8 cellular contexts compared by ENCODE assay signal in genomic region chr5:132294728-132295504, GRCh38. TPM values are rescaled to one million over a fixed set of nuclear protein-coding genes. Genes with fewer than 3 reads are reported as not detected.
DNase-seq lines count a peak whose midpoint lies in the region; ATAC-seq and TF ChIP-seq lines count a peak whose summit lies in the region.

No MANE protein-coding gene starts in this region.

- H3K9me2 ChIP-seq in Karpas-422 (replicated peaks; ENCODE audit: insufficient read depth, low read length) = no peaks in the 10 kb centered on the region

- peak overlapping the region; percentile 96 for H3K4me2 ChIP-seq in Karpas-422 (ENCODE audit: low read depth, low read length, poor library complexity, severe bottlenecking)

- 24% methylated on average over 4 of the region's 50 CpGs for WGBS in right lobe of liver (ENCODE audit: insufficient coverage, low coverage, low lambda C conversion rate, missing lambda C conversion rate)

- H3K27me3 ChIP-seq in Karpas-422 (ENCODE audit: low read length) (no peaks in the 10 kb centered on the region), colonic mucosa (no peaks in the 10 kb centered on the region), right lobe of liver (no peaks in the 10 kb centered on the region)

- DNase-seq in activated gamma-delta T cell treated with Interleukin-2 at 50 U/mL for 16 hours (peak; percentile 63), activated gamma-delta T cell (lab: John Stamatoyannopoulos, UW) (no peak), Karpas-422 (no peak), colonic mucosa (peak; percentile 73), right lobe of liver (peak; percentile 67 to 74 (median 72)), mesenteric fat pad (ENCODE audit: low spot score) (no peak)
- DNase-seq in activated CD4-positive, alpha-beta T cell treated with anti-CD3 and anti-CD28 coated beads for 1 hour = peak; percentile 61
- DNase-seq in stimulated activated CD4-positive, alpha-beta T cell treated with anti-CD3 and anti-CD28 coated beads, TNF-alpha, amount 100 ng/mL, for 48 hours (ENCODE audit: low read depth in 3 of 3) = peak; percentile 66 to 78 (median 74)

- intact Hi-C loops in colonic mucosa (cut with DNase I) (loop anchor here (10.0 kb wide), 1 partner anchor 190 kb away; no protein-coding TSS in a partner anchor), right lobe of liver (cut with DNase I) (no loop called here)

- peak in 3 of 4 donors; percentile 0 to 14 (median 10) for ATAC-seq in right lobe of liver

- peak; percentile 7 for TF ChIP-seq POLR2A in right lobe of liver (IDR thresholded peaks at IDR 0.05)

- H3K27ac ChIP-seq in Karpas-422 (ENCODE audit: low read length) (no peak overlapping the region), colonic mucosa (peak overlapping the region; percentile 98), right lobe of liver (peak overlapping the region; percentile 88 to 98 (median 93))

- H3K79me2 ChIP-seq in Karpas-422 (ENCODE audit: low read length) = no peaks in the 10 kb centered on the region

- peak overlapping the region; percentile 99 for H2AFZ ChIP-seq in Karpas-422 (ENCODE audit: low read length)

- H3K36me3 ChIP-seq in Karpas-422 (ENCODE audit: insufficient read depth, low read length) (no peaks in the 10 kb centered on the region), colonic mucosa (no peaks in the 10 kb centered on the region), right lobe of liver (no peaks in the 10 kb centered on the region)

- no peaks in the 10 kb centered on the region for H3K9me3 ChIP-seq in Karpas-422 (ENCODE audit: low read length)
- H3K9me3 ChIP-seq in colonic mucosa = no peaks in the 10 kb centered on the region
- H3K9me3 ChIP-seq in right lobe of liver = no peaks in the 10 kb centered on the region

- H3K9ac ChIP-seq in Karpas-422 (ENCODE audit: low read length) (peak overlapping the region; percentile 74), colonic mucosa (ENCODE audit: low read depth in 2 of 2, low read length in 2 of 2) (peak overlapping the region; percentile 83 to 89)

- H4K20me1 ChIP-seq in Karpas-422 (ENCODE audit: insufficient read depth, low read depth, low read length) = no peaks in the 10 kb centered on the region

- TF ChIP-seq CTCF in colonic mucosa (IDR thresholded peaks at IDR 0.05) (no peak), right lobe of liver (IDR thresholded peaks at IDR 0.05) (no peak)

- H3K4me1 ChIP-seq in Karpas-422 (ENCODE audit: low read length) (peaks cover 29% of the 10 kb centered on the region), colonic mucosa (peaks cover 7% of the 10 kb centered on the region), right lobe of liver (peaks cover 0 to 12% (median 4%) of the 10 kb centered on the region in 4 donors)

- H3K4me3 ChIP-seq in Karpas-422 (ENCODE audit: low read length) (peak overlapping the region; percentile 73), colonic mucosa (peak overlapping the region; percentile 64), right lobe of liver (peak overlapping the region; percentile 60 to 65 (median 63))

RNA-seq across cellular contexts. Expression of gene SLC22A4, which starts 0.7 kb away (rescaled TPM):
- 0.52 TPM in 1 of 2 replicates, not detected in the other for total RNA-seq in Karpas-422 (2014; rRNA removed; shearing (Covaris generic); ENCODE audit: low replicate concordance)
- total RNA-seq in colonic mucosa (1 to 10 TPM; 1.3 to 8.3 TPM), right lobe of liver (under 1 TPM; 0.31 to 0.59 (median 0.36) TPM), mesenteric fat pad (5.4 TPM)

RNA-seq across cellular contexts. Expression of gene PDLIM4, which starts 37.4 kb away (rescaled TPM):
- total RNA-seq in Karpas-422 (2014; rRNA removed; shearing (Covaris generic); ENCODE audit: low replicate concordance) = not detected in 2 replicates
- total RNA-seq in colonic mucosa = 10 to 100 TPM in 1 of 2 donors, 1 to 10 TPM in 1; 2.3 to 14.3 TPM
- under 1 TPM in 4 of 6 experiments, not detected in 2; 0.24 to 0.95 (median 0.40) TPM for total RNA-seq in right lobe of liver
- 23.1 TPM for total RNA-seq in mesenteric fat pad

Comparison
In these comparisons a context has a peak if more than half of its experiments do, and no peak if none do; other contexts are left out.
1. DNase-seq: peak in activated gamma-delta T cell treated with Interleukin-2 at 50 U/mL for 16 hours (single experiment), activated CD4-positive, alpha-beta T cell treated with anti-CD3 and anti-CD28 coated beads for 1 hour (single experiment), colonic mucosa (single experiment), right lobe of liver (3 of 3) and stimulated activated CD4-positive, alpha-beta T cell treated with anti-CD3 and anti-CD28 coated beads, TNF-alpha, amount 100 ng/mL, for 48 hours (3 of 3); none in activated gamma-delta T cell (single experiment), Karpas-422 (single experiment) and mesenteric fat pad (single experiment).
2. Peak in every context shown above with its lines, with median percentiles within 50 percentile points of each other: H3K4me3 ChIP-seq.